ENCODE assay signal across 24 cellular contexts in genomic region chr4:32094987-32095386, GRCh38.
"Had no signal": no experiment of that assay in that cellular context is flagged by ENCODE, and none has a peak within 500 bp of the region (broad histone marks: within the 10 kb centered on the region; RNA-seq: fewer than 3 reads in every experiment).

No MANE protein-coding gene starts in this region.

- H3K27ac ChIP-seq: coronary artery, dorsolateral prefrontal cortex, epithelial cell of prostate, esophagus squamous epithelium, gastroesophageal sphincter, heart left ventricle, hepatocyte, left lung, lower lobe of right lung had no signal

- H3K4me2 ChIP-seq: hepatocyte had no signal

- ATAC-seq: esophagus mucosa; gastroesophageal sphincter; heart left ventricle; left cardiac atrium; left lung; left ventricle myocardium superior; lower lobe of right lung; naive thymus-derived CD4-positive, alpha-beta T cell had no signal

- H3K36me3 Mint-ChIP-seq: immature natural killer cell; naive thymus-derived CD4-positive, alpha-beta T cell had no signal

- H3K27me3 Mint-ChIP-seq: naive thymus-derived CD4-positive, alpha-beta T cell had no signal

- H2AFZ ChIP-seq: hepatocyte had no signal

- DNase-seq: dermis blood vessel endothelial cell; dorsolateral prefrontal cortex; effector CD4-positive, alpha-beta T cell; effector memory CD4-positive, alpha-beta T cell; erythroblast; esophagus squamous epithelium; foreskin fibroblast; foreskin melanocyte; heart left ventricle; hypothalamus; immature natural killer cell; islet precursor cell; left cardiac atrium; left lung; left ventricle myocardium superior; lower lobe of right lung; mesenchymal stem cell; midbrain; naive thymus-derived CD4-positive, alpha-beta T cell had no signal

- H3K9me3 ChIP-seq: esophagus squamous epithelium, gastroesophageal sphincter, left lung, lower lobe of right lung had no signal

- H3K4me3 ChIP-seq: coronary artery, dorsolateral prefrontal cortex, esophagus squamous epithelium, gastroesophageal sphincter, heart left ventricle, hepatocyte, left lung, lower lobe of right lung had no signal

- H3K27me3 ChIP-seq: dorsolateral prefrontal cortex, esophagus squamous epithelium, gastroesophageal sphincter, heart left ventricle, hepatocyte, left lung had no signal

- H3K27ac Mint-ChIP-seq: immature natural killer cell; naive thymus-derived CD4-positive, alpha-beta T cell had no signal

- H3K79me2 ChIP-seq: hepatocyte had no signal

- H3K4me3 Mint-ChIP-seq: immature natural killer cell; naive thymus-derived CD4-positive, alpha-beta T cell had no signal

- H3K4me1 ChIP-seq: esophagus squamous epithelium, gastroesophageal sphincter, heart left ventricle, left lung, lower lobe of right lung had no signal

- H3K36me3 ChIP-seq: esophagus squamous epithelium, gastroesophageal sphincter, heart left ventricle, left lung, lower lobe of right lung had no signal

- H3K4me1 Mint-ChIP-seq: immature natural killer cell; naive thymus-derived CD4-positive, alpha-beta T cell had no signal
